Comparison of ENCODE assay signal across 8 cellular contexts in the genomic region with DNA sequence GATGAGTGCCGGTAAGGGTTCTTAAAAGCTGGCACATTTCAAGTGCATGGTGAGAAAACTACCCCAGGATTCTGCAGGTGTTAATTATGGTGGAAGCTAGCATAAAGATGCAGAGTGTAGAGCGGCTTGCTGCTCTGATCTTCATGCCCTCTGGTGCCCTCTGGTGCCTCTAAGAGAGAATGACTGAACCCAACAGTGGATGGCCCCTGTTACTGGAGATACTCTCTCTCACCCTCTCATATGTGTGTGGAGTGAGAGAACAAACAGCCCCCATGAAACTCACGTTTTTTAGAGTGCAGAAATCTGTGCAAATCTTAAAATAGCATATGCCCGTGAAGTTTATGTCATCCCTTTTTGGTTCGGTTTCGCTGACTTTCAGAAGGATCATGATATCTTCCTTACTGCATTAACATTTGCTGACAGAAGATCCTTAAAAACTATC.
DNase-seq lines count a peak whose midpoint lies in the region; ATAC-seq and TF ChIP-seq lines count a peak whose summit lies in the region.

No MANE protein-coding gene starts in this region.

- peak overlapping the region; percentile 22 for H3K4me2 ChIP-seq in OCI-LY3 (ENCODE audit: low read length)

- TF ChIP-seq CTCF in OCI-LY3 (IDR thresholded peaks at IDR 0.05; ENCODE audit: low read depth, low read length): peak; percentile 75
- peak; percentile 91 for TF ChIP-seq CTCF in fibroblast of villous mesenchyme (IDR thresholded peaks at IDR 0.05; ENCODE audit: insufficient read depth, low read depth, low read length)
- TF ChIP-seq CTCF in vagina (IDR thresholded peaks at IDR 0.05): peak; percentile 31 to 60 (median 53)

- peaks cover 7% of the 10 kb centered on the region for H3K27me3 Mint-ChIP-seq in activated T-cell treated with anti-CD3 and anti-CD28 coated beads, Interleukin-2, amount 50 U/mL, for 24 hours

- TF ChIP-seq POLR2A in vagina (IDR thresholded peaks at IDR 0.05): no peak

- intact Hi-C loops in vagina (cut with DNase I): loop anchor here (10.0 kb wide), 1 partner anchor 375 kb away; no protein-coding TSS in a partner anchor

- H3K27ac ChIP-seq in OCI-LY3 (ENCODE audit: low read length) (no peak overlapping the region), vagina (no peak overlapping the region)

- H3K27me3 ChIP-seq in OCI-LY3 (ENCODE audit: low read depth, low read length) (no peaks in the 10 kb centered on the region), vagina (no peaks in the 10 kb centered on the region)

- ATAC-seq in GM21723 (IDR thresholded peaks at IDR 0.05; ENCODE audit: unreplicated experiment): peak; percentile 97

- no peak overlapping the region for H3K27ac Mint-ChIP-seq in activated T-cell treated with anti-CD3 and anti-CD28 coated beads, Interleukin-2, amount 50 U/mL, for 24 hours

- H3K4me1 Mint-ChIP-seq in activated T-cell treated with anti-CD3 and anti-CD28 coated beads, Interleukin-2, amount 50 U/mL, for 24 hours (ENCODE audit: low read depth): no peaks in the 10 kb centered on the region

- H3K79me2 ChIP-seq in OCI-LY3 (ENCODE audit: low read length): no peaks in the 10 kb centered on the region

- H3K9ac ChIP-seq in OCI-LY3 (ENCODE audit: low read length): no peak overlapping the region

- no peaks in the 10 kb centered on the region for H3K9me3 Mint-ChIP-seq in activated T-cell treated with anti-CD3 and anti-CD28 coated beads, Interleukin-2, amount 50 U/mL, for 24 hours

- H2AFZ ChIP-seq in OCI-LY3 (ENCODE audit: low read depth, low read length): peak overlapping the region; percentile 49

- no peaks in the 10 kb centered on the region for H3K36me3 ChIP-seq in OCI-LY3 (replicated peaks; ENCODE audit: low read depth, low read length)
- H3K36me3 ChIP-seq in vagina: no peaks in the 10 kb centered on the region

- H3K4me1 ChIP-seq in OCI-LY3 (ENCODE audit: low read length) (0 out of 2 replicates have a peak, but pooled peaks cover 6% of the 10 kb centered on the region), vagina (no peaks in the 10 kb centered on the region)

- no peaks in the 10 kb centered on the region for H4K20me1 ChIP-seq in OCI-LY3 (ENCODE audit: insufficient read depth, low read length)

- no peaks in the 10 kb centered on the region for H3K36me3 Mint-ChIP-seq in activated T-cell treated with anti-CD3 and anti-CD28 coated beads, Interleukin-2, amount 50 U/mL, for 24 hours (ENCODE audit: low read depth)

- H3K9me3 ChIP-seq in OCI-LY3 (ENCODE audit: insufficient read depth, low read length) (no peaks in the 10 kb centered on the region), vagina (no peaks in the 10 kb centered on the region)

- DNase-seq in GDM1 (lab: John Stamatoyannopoulos, UW) (peak; percentile 44), HuH-7 (ENCODE audit: low spot score) (peak; percentile 32), fibroblast of villous mesenchyme (ENCODE audit: low read depth) (peak; percentile 61), occipital lobe (lab: John Stamatoyannopoulos, UW) (peak; percentile 10), vagina (ENCODE audit: extremely low spot score in 2 of 2) (no peak)
- peak; percentile 40 for DNase-seq in activated T-cell treated with anti-CD3 and anti-CD28 coated beads, Interleukin-2, amount 50 U/mL, for 24 hours

- H3K4me3 Mint-ChIP-seq in activated T-cell treated with anti-CD3 and anti-CD28 coated beads, Interleukin-2, amount 50 U/mL, for 24 hours: no peak overlapping the region

- no peak overlapping the region for H3K4me3 ChIP-seq in OCI-LY3 (ENCODE audit: low read length)
- H3K4me3 ChIP-seq in fibroblast of villous mesenchyme (ENCODE audit: low read depth, low read length): no peak overlapping the region
- H3K4me3 ChIP-seq in vagina: no peak overlapping the region

Comparison
In these comparisons a context has a peak if more than half of its experiments do, and no peak if none do; other contexts are left out.
1. DNase-seq: peak in GDM1 (single experiment), HuH-7 (single experiment), activated T-cell treated with anti-CD3 and anti-CD28 coated beads, Interleukin-2, amount 50 U/mL, for 24 hours (single experiment), fibroblast of villous mesenchyme (single experiment) and occipital lobe (single experiment); none in vagina (0 of 2).
2. Peak in every context shown above with its lines, with median percentiles within 50 percentile points of each other: CTCF ChIP-seq.